In genomic region chr9:4495537-4495936, GRCh38 we compare ENCODE assay signal across 23 cellular contexts. TPM values are rescaled to one million over a fixed set of nuclear protein-coding genes. Genes with fewer than 3 reads are reported as not detected.
DNase-seq lines count a peak whose midpoint lies in the region; TF ChIP-seq lines count a peak whose summit lies in the region.
"Had no signal": no experiment of that assay in that cellular context is flagged by ENCODE, and none has a peak within 500 bp of the region (broad histone marks: within the 10 kb centered on the region; RNA-seq: fewer than 3 reads in every experiment).

No MANE protein-coding gene starts in this region.

- POLR2A ChIA-PET in HEK293 (lab: Yijun Ruan, JAX): no interaction called here

- no peak for TF ChIP-seq CTCF in Calu3 (IDR thresholded peaks at IDR 0.05; ENCODE audit: unreplicated experiment)
- TF ChIP-seq CTCF in HEK293 (tag by site-specific recombination; IDR thresholded peaks at IDR 0.05): no peak
- no peak for TF ChIP-seq CTCF in hepatocyte (IDR thresholded peaks at IDR 0.05; ENCODE audit: poor library complexity)
- no peak for TF ChIP-seq CTCF in type B pancreatic cell (conservative IDR thresholded peaks at IDR 0.05)

- H3K27me3 ChIP-seq in hepatocyte (no peaks in the 10 kb centered on the region), SJCRH30 (peaks cover 2% of the 10 kb centered on the region; the same call in 1 of the 2 replicates)

- H3K4me1 Mint-ChIP-seq in Calu3 (ENCODE audit: low read depth, unreplicated experiment): peaks cover 43% of the 10 kb centered on the region
- H3K4me1 Mint-ChIP-seq in type B pancreatic cell (ENCODE audit: unreplicated experiment): peaks cover 14% of the 10 kb centered on the region

- H3K4me3 Mint-ChIP-seq in Calu3 (ENCODE audit: low read depth, unreplicated experiment): peak overlapping the region; percentile 86
- no peak overlapping the region for H3K4me3 Mint-ChIP-seq in type B pancreatic cell
- H3K4me3 Mint-ChIP-seq: CD4-positive, alpha-beta memory T cell; IgD-negative memory B cell had no signal

- H3K4me1 ChIP-seq in HEK293 (ENCODE audit: control insufficient read depth, insufficient read depth, low read length) (peaks cover 3% of the 10 kb centered on the region; the same call in 1 of the 2 replicates), hepatocyte (ENCODE audit: insufficient read depth) (peaks cover 27% of the 10 kb centered on the region), SJCRH30 (no peaks in the 10 kb centered on the region)

- H2AFZ ChIP-seq in hepatocyte: no peak overlapping the region
- H2AFZ ChIP-seq: GM23248 had no signal

- BruUV-seq in Calu3 (replicated peaks; lab: Mats Ljungman, UMichigan): no TSS peak

- DNase-seq in Calu3 (no peak), hepatocyte (ENCODE audit: low spot score) (no peak), type B pancreatic cell (ENCODE audit: extremely low spot score, unreplicated experiment) (no peak), SW480 (ENCODE audit: low spot score) (no peak), SJCRH30 (no peak)
- DNase-seq in stimulated activated naive CD4-positive, alpha-beta T cell (lab: John Stamatoyannopoulos, UW): no peak
- DNase-seq: ACHN; CD4-positive, alpha-beta memory T cell; GM23248; MV-4-11; NCI-H1105 treated with DMSO at 0.1 percent for 48 hours; NCI-H1694; NCI-H2081; NCI-H2171; NCI-H345; NCI-H524; NCI-H82; OCI-M1 had no signal

- H3K9me3 ChIP-seq in HEK293 (ENCODE audit: control insufficient read depth, insufficient read depth, low read depth, low read length) (no peaks in the 10 kb centered on the region), hepatocyte (ENCODE audit: low read depth) (no peaks in the 10 kb centered on the region), SJCRH30 (replicated peaks) (no peaks in the 10 kb centered on the region)
- H3K9me3 ChIP-seq: HAP-1 had no signal

- H3K27ac ChIP-seq in HEK293 (ENCODE audit: extremely low read depth, low read depth, low read length): no peak overlapping the region
- peak overlapping the region; percentile 70 for H3K27ac ChIP-seq in hepatocyte
- H3K27ac ChIP-seq in SJCRH30: no peak overlapping the region
- H3K27ac ChIP-seq: BLaER1, GM23248, SK-N-MC had no signal

- H3K4me2 ChIP-seq in hepatocyte: peak overlapping the region; percentile 46
- H3K4me2 ChIP-seq: BLaER1 had no signal

- H3K9me3 Mint-ChIP-seq in Calu3 (ENCODE audit: low read depth, unreplicated experiment) (no peaks in the 10 kb centered on the region), type B pancreatic cell (no peaks in the 10 kb centered on the region)
- H3K9me3 Mint-ChIP-seq: CD4-positive, alpha-beta memory T cell; IgD-negative memory B cell had no signal

- H3K27ac Mint-ChIP-seq in Calu3 (ENCODE audit: unreplicated experiment) (peak overlapping the region; percentile 68), type B pancreatic cell (peak overlapping the region; percentile 40)
- H3K27ac Mint-ChIP-seq: IgD-negative memory B cell had no signal

- intact Hi-C loops in Calu3 (cut with micrococcal nuclease; ENCODE audit: unreplicated experiment): loop anchor here (10.0 kb wide), 1 partner anchor 49 kb away; no protein-coding TSS in a partner anchor

- no peaks in the 10 kb centered on the region for H3K9me2 ChIP-seq in hepatocyte (replicated peaks; ENCODE audit: insufficient read depth)

- H3K36me3 Mint-ChIP-seq in Calu3 (ENCODE audit: insufficient read depth, unreplicated experiment) (peaks cover 39% of the 10 kb centered on the region), type B pancreatic cell (peaks cover 4% of the 10 kb centered on the region)
- H3K36me3 Mint-ChIP-seq: CD4-positive, alpha-beta memory T cell; IgD-negative memory B cell had no signal

- H3K79me2 ChIP-seq in hepatocyte: peaks cover 36% of the 10 kb centered on the region

- H4K20me1 ChIP-seq in hepatocyte (ENCODE audit: insufficient read depth, poor library complexity, severe bottlenecking): no peaks in the 10 kb centered on the region
- H4K20me1 ChIP-seq: BLaER1 had no signal

- CTCF ChIA-PET in Calu3 (lab: Charles Lee): no interaction called here
- CTCF ChIA-PET in HEK293 (lab: Yijun Ruan, JAX): interaction anchor here (0.6 kb wide), 1 partner anchor 1532 kb away, joined by 3 read pairs; no protein-coding TSS in a partner anchor

- H3K27me3 Mint-ChIP-seq in Calu3 (ENCODE audit: unreplicated experiment): no peaks in the 10 kb centered on the region
- peaks cover 33% of the 10 kb centered on the region for H3K27me3 Mint-ChIP-seq in type B pancreatic cell

- 85% methylated on average over 4 of the region's 4 CpGs for WGBS in hepatocyte (ENCODE audit: low lambda C conversion rate, missing lambda C conversion rate)

- H3K4me3 ChIP-seq in HEK293 (ENCODE audit: low read depth, low read length): no peak overlapping the region
- no peak overlapping the region for H3K4me3 ChIP-seq in hepatocyte
- no peak overlapping the region for H3K4me3 ChIP-seq in SJCRH30
- H3K4me3 ChIP-seq: BLaER1, GM23248, HAP-1, SK-N-MC had no signal

- H3K36me3 ChIP-seq in HEK293 (ENCODE audit: control insufficient read depth in 2 of 2, insufficient read depth in 1 of 2, low read length in 2 of 2): no peaks in the 10 kb centered on the region
- H3K36me3 ChIP-seq in hepatocyte (replicated peaks; ENCODE audit: insufficient read depth, low read depth): no peaks in the 10 kb centered on the region
- H3K36me3 ChIP-seq in SJCRH30: no peaks in the 10 kb centered on the region
- H3K36me3 ChIP-seq: BLaER1, HAP-1 had no signal

TF ChIP-seq in HEK293, 187 proteins besides CTCF, POLR2A, EP300 and RAD21:
- 0 out of 2 replicates have a peak, but pooled peaks have one; percentile 9 for TF ChIP-seq ZFHX2 (tag by site-specific recombination; conservative IDR thresholded peaks at IDR 0.05)
- TF ChIP-seq ZNF621 (tag by site-specific recombination; IDR thresholded peaks at IDR 0.05): no peak

RNA-seq across cellular contexts. Expression of gene SLC1A1, which starts 5.3 kb away (rescaled TPM):
- 71.6 and 81.4 TPM in 2 replicates for total RNA-seq in Calu3 (2022)
- 50.7 and 52.9 TPM in 2 replicates for total RNA-seq in hepatocyte
- polyA plus RNA-seq in hepatocyte: 27.7 and 36.1 TPM in 2 replicates
- total RNA-seq in type B pancreatic cell (ENCODE audit: low replicate concordance): 6.0 and 16.2 TPM in 2 replicates
- not detected in 2 replicates for total RNA-seq in SJCRH30 (2014; rRNA removed; shearing (Covaris generic))
- polyA plus RNA-seq: IgD-negative memory B cell had no signal
